In the genomic region with DNA sequence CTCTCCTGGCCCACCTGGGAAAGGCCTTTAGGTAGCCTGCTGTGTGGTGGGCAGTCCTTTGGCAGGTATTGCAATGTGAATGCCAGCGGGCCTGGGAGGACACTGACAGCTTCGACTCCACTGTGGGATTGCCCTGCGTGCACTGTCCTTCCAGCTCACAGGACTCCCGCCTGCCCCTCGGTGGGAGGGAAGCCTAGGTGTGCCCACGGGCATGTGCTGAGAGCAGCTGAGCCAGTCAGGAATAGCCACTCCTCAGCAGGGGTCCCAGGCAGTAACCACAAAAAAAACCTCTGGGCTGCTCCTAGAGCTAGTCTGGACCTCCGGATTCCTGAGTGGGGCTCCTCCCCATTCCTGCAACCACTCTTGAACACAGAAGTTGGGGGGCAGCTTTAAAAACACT, we compare ENCODE assay signal across 20 cellular contexts.
"Had no signal": no experiment of that assay in that cellular context is flagged by ENCODE, and none has a peak within 500 bp of the region (broad histone marks: within the 10 kb centered on the region; RNA-seq: fewer than 3 reads in every experiment).

No MANE protein-coding gene starts in this region.

- H3K27me3 ChIP-seq: adrenal gland had no signal

- H3K4me1 ChIP-seq: adrenal gland had no signal

- DNase-seq: activated B cell treated with CpG ODN at 0.5 μM for 24 hours; activated CD4-positive, alpha-beta memory T cell treated with anti-CD3 and anti-CD28 coated beads, Interleukin-2, amount 10 ng/mL, durations not matched to agents 7 days and 5 days; activated CD4-positive, alpha-beta T cell treated with anti-CD3 and anti-CD28 coated beads, Interleukin-2, amount 10 ng/mL, durations not matched to agents 7 days and 5 days; activated naive CD4-positive, alpha-beta T cell treated with anti-CD3 and anti-CD28 coated beads, Interleukin-2, amount 50 U/mL, for 16 hours; activated naive CD8-positive, alpha-beta T cell treated with anti-CD3 and anti-CD28 coated beads, Interleukin-2, amount 10 ng/mL, durations not matched to agents 7 days and 5 days; activated T-cell treated with anti-CD3 and anti-CD28 coated beads for 4 hours; activated T-cell treated with anti-CD3 and anti-CD28 coated beads, Interleukin-2, amount 50 U/mL, for 48 hours; anterior cingulate cortex; Karpas-422; MM.1S; NCI-H1694 treated with DMSO at 0.1 percent for 48 hours; NCI-H2029 treated with DMSO at 0.1 percent for 48 hours; PC-3; SHP77; T-helper 17 cell; T1000 had no signal

- H3K27ac ChIP-seq: adrenal gland had no signal

- H3K4me3 ChIP-seq: adrenal gland had no signal

- H3K9me3 ChIP-seq: adrenal gland had no signal

- H3K36me3 ChIP-seq: adrenal gland had no signal

- H3K4me1 Mint-ChIP-seq: activated B cell treated with CpG ODN at 0.5 μM for 24 hours; activated CD4-positive, alpha-beta memory T cell treated with anti-CD3 and anti-CD28 coated beads, Interleukin-2, amount 10 ng/mL, durations not matched to agents 7 days and 5 days; activated CD4-positive, alpha-beta T cell treated with anti-CD3 and anti-CD28 coated beads, Interleukin-2, amount 10 ng/mL, durations not matched to agents 7 days and 5 days; activated naive CD8-positive, alpha-beta T cell treated with anti-CD3 and anti-CD28 coated beads, Interleukin-2, amount 10 ng/mL, durations not matched to agents 7 days and 5 days; activated T-helper 17 cell treated with anti-CD3 and anti-CD28 coated beads, Interleukin-2, amount 50 U/mL, for 72 hours; central memory CD8-positive, alpha-beta T cell; T-helper 17 cell had no signal

- H3K27me3 Mint-ChIP-seq: activated CD4-positive, alpha-beta memory T cell treated with anti-CD3 and anti-CD28 coated beads, Interleukin-2, amount 10 ng/mL, durations not matched to agents 7 days and 5 days; activated CD4-positive, alpha-beta T cell treated with anti-CD3 and anti-CD28 coated beads, Interleukin-2, amount 10 ng/mL, durations not matched to agents 7 days and 5 days; activated T-helper 17 cell treated with anti-CD3 and anti-CD28 coated beads, Interleukin-2, amount 50 U/mL, for 72 hours; central memory CD8-positive, alpha-beta T cell had no signal

- H3K27ac Mint-ChIP-seq: activated B cell treated with CpG ODN at 0.5 μM for 24 hours; activated CD4-positive, alpha-beta memory T cell treated with anti-CD3 and anti-CD28 coated beads, Interleukin-2, amount 10 ng/mL, durations not matched to agents 7 days and 5 days; activated CD4-positive, alpha-beta T cell treated with anti-CD3 and anti-CD28 coated beads, Interleukin-2, amount 10 ng/mL, durations not matched to agents 7 days and 5 days; activated naive CD8-positive, alpha-beta T cell treated with anti-CD3 and anti-CD28 coated beads, Interleukin-2, amount 10 ng/mL, durations not matched to agents 7 days and 5 days; activated T-helper 17 cell treated with anti-CD3 and anti-CD28 coated beads, Interleukin-2, amount 50 U/mL, for 72 hours; T-helper 17 cell had no signal

- H3K4me3 Mint-ChIP-seq: activated B cell treated with CpG ODN at 0.5 μM for 24 hours; activated CD4-positive, alpha-beta memory T cell treated with anti-CD3 and anti-CD28 coated beads, Interleukin-2, amount 10 ng/mL, durations not matched to agents 7 days and 5 days; activated CD4-positive, alpha-beta T cell treated with anti-CD3 and anti-CD28 coated beads, Interleukin-2, amount 10 ng/mL, durations not matched to agents 7 days and 5 days; activated naive CD8-positive, alpha-beta T cell treated with anti-CD3 and anti-CD28 coated beads, Interleukin-2, amount 10 ng/mL, durations not matched to agents 7 days and 5 days; activated T-helper 17 cell treated with anti-CD3 and anti-CD28 coated beads, Interleukin-2, amount 50 U/mL, for 72 hours; brain; central memory CD8-positive, alpha-beta T cell; T-helper 17 cell had no signal
